7 cellular contexts compared by ENCODE assay signal in genomic region chr2:3575534-3576324, GRCh38. TPM values are rescaled to one million over a fixed set of nuclear protein-coding genes. Genes with fewer than 3 reads are reported as not detected.
A peak's percentile ranks its signal among the peaks of the same experiment; 100 is the strongest.
DNase-seq lines count a peak whose midpoint lies in the region; ATAC-seq and TF ChIP-seq lines count a peak whose summit lies in the region.

No MANE protein-coding gene starts in this region.

- peak overlapping the region; percentile 95 for H3K27ac Mint-ChIP-seq in memory B cell

- peak overlapping the region; percentile 85 for H3K4me3 Mint-ChIP-seq in memory B cell

- no peaks in the 10 kb centered on the region for H3K27me3 Mint-ChIP-seq in memory B cell

- TF ChIP-seq CTCF in choroid plexus epithelial cell (conservative IDR thresholded peaks at IDR 0.05; ENCODE audit: low read depth, low read length) = no peak

- DNase-seq in T-helper 9 cell = peak; percentile 18
- peak; percentile 29 for DNase-seq in choroid plexus epithelial cell (ENCODE audit: low read depth)
- DNase-seq in memory B cell (ENCODE audit: low spot score in 2 of 2) = peak; percentile 37 to 44
- no peak for DNase-seq in SHP77 (lab: John Stamatoyannopoulos, UW)

- no peaks in the 10 kb centered on the region for H3K9me3 Mint-ChIP-seq in memory B cell

- peak overlapping the region; percentile 54 for H3K27ac ChIP-seq in temporal lobe (ENCODE audit: low read depth, low read length)

- ATAC-seq in GM19328 (IDR thresholded peaks at IDR 0.05; ENCODE audit: unreplicated experiment) (peak; percentile 23), HG03095 (IDR thresholded peaks at IDR 0.05; ENCODE audit: unreplicated experiment) (peak; percentile 18), memory B cell (ENCODE audit: low read depth) (peak; percentile 27)

- H3K4me1 Mint-ChIP-seq in memory B cell = peaks cover 33% of the 10 kb centered on the region

- peaks cover 34% of the 10 kb centered on the region for H3K36me3 Mint-ChIP-seq in memory B cell

- peak overlapping the region; percentile 97 for H3K4me3 ChIP-seq in choroid plexus epithelial cell (ENCODE audit: low read depth, low read length)

RNA-seq across cellular contexts. Expression of gene RPS7, which starts 0.7 kb away (rescaled TPM):
- total RNA-seq in temporal lobe = 602 TPM

RNA-seq across cellular contexts. Expression of gene RNASEH1, which starts 17.6 kb away (rescaled TPM):
- total RNA-seq in temporal lobe = 22.1 TPM

RNA-seq across cellular contexts. Expression of gene COLEC11, which starts 19.2 kb away (rescaled TPM):
- total RNA-seq in temporal lobe = 0.25 TPM

RNA-seq across cellular contexts. Expression of gene ADI1, which starts 56.4 kb away (rescaled TPM):
- 10.8 TPM for total RNA-seq in temporal lobe

Comparison
In these comparisons a context has a peak if more than half of its experiments do, and no peak if none do; other contexts are left out.
1. DNase-seq: peak in T-helper 9 cell (single experiment), choroid plexus epithelial cell (single experiment) and memory B cell (2 of 2); none in SHP77 (0 of 2).
2. Peak in every context shown above with its lines, with median percentiles within 50 percentile points of each other: ATAC-seq.